Comparison of ENCODE assay signal across 1 cellular context in the genomic region with DNA sequence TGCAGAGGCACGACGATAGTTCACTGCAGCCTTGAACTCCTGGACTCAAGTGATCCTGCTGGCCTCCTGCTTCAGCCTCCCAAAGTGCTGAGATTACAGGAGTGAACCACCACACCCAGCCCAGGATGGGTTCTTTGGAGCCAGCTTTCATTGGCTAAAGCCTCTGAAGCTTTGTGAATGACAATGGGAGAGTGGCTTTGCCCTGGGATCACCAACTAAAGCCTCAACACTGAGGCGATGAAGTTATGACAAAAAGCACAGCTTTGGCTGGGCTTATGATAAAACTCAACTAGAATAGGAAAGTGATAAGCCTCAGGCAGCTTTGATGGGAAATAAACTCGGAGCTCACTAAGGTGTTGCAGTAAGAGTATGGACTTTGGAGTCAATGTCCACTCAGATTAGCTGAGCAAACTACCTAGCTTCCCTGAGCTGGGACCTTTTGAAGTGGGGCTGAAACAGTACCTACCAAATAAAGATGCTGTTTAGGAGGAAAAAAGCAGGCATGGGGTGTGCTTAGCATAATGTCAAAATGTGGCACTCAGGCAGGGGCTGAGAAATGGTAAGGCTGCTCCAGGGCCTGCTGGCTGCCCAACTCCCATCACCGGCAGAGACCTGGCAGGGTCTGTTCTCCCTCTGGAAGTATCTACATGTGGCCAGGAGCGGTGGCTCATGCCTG.
TF ChIP-seq lines count a peak whose summit lies in the region.

No MANE protein-coding gene starts in this region.

TF ChIP-seq in HepG2, 621 proteins besides CTCF, POLR2A, EP300 and RAD21 (continued from another document and continues in another):
- TF ChIP-seq HMG20A (CRISPR knock-in tag; IDR thresholded peaks at IDR 0.05; ENCODE audit: borderline replicate concordance), result peak; percentile 55; the same call in 1 of the 2 replicates
- TF ChIP-seq ZHX1 (CRISPR knock-in tag; IDR thresholded peaks at IDR 0.05; ENCODE audit: low read depth), result no peak
- TF ChIP-seq, protein P1, sequence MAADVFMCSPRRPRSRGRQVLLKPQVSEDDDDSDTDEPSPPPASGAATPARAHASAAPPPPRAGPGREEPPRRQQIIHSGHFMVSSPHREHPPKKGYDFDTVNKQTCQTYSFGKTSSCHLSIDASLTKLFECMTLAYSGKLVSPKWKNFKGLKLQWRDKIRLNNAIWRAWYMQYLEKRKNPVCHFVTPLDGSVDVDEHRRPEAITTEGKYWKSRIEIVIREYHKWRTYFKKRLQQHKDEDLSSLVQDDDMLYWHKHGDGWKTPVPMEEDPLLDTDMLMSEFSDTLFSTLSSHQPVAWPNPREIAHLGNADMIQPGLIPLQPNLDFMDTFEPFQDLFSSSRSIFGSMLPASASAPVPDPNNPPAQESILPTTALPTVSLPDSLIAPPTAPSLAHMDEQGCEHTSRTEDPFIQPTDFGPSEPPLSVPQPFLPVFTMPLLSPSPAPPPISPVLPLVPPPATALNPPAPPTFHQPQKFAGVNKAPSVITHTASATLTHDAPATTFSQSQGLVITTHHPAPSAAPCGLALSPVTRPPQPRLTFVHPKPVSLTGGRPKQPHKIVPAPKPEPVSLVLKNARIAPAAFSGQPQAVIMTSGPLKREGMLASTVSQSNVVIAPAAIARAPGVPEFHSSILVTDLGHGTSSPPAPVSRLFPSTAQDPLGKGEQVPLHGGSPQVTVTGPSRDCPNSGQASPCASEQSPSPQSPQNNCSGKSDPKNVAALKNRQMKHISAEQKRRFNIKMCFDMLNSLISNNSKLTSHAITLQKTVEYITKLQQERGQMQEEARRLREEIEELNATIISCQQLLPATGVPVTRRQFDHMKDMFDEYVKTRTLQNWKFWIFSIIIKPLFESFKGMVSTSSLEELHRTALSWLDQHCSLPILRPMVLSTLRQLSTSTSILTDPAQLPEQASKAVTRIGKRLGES (CRISPR knock-in tag; IDR thresholded peaks at IDR 0.05; ENCODE audit: borderline replicate concordance), result no peak
- TF ChIP-seq, protein P2, sequence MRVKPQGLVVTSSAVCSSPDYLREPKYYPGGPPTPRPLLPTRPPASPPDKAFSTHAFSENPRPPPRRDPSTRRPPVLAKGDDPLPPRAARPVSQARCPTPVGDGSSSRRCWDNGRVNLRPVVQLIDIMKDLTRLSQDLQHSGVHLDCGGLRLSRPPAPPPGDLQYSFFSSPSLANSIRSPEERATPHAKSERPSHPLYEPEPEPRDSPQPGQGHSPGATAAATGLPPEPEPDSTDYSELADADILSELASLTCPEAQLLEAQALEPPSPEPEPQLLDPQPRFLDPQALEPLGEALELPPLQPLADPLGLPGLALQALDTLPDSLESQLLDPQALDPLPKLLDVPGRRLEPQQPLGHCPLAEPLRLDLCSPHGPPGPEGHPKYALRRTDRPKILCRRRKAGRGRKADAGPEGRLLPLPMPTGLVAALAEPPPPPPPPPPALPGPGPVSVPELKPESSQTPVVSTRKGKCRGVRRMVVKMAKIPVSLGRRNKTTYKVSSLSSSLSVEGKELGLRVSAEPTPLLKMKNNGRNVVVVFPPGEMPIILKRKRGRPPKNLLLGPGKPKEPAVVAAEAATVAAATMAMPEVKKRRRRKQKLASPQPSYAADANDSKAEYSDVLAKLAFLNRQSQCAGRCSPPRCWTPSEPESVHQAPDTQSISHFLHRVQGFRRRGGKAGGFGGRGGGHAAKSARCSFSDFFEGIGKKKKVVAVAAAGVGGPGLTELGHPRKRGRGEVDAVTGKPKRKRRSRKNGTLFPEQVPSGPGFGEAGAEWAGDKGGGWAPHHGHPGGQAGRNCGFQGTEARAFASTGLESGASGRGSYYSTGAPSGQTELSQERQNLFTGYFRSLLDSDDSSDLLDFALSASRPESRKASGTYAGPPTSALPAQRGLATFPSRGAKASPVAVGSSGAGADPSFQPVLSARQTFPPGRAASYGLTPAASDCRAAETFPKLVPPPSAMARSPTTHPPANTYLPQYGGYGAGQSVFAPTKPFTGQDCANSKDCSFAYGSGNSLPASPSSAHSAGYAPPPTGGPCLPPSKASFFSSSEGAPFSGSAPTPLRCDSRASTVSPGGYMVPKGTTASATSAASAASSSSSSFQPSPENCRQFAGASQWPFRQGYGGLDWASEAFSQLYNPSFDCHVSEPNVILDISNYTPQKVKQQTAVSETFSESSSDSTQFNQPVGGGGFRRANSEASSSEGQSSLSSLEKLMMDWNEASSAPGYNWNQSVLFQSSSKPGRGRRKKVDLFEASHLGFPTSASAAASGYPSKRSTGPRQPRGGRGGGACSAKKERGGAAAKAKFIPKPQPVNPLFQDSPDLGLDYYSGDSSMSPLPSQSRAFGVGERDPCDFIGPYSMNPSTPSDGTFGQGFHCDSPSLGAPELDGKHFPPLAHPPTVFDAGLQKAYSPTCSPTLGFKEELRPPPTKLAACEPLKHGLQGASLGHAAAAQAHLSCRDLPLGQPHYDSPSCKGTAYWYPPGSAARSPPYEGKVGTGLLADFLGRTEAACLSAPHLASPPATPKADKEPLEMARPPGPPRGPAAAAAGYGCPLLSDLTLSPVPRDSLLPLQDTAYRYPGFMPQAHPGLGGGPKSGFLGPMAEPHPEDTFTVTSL (CRISPR knock-in tag; IDR thresholded peaks at IDR 0.05; ENCODE audit: borderline replicate concordance), result 0 out of 2 replicates have a peak, but pooled peaks have one; percentile 54
- TF ChIP-seq POLR2AphosphoS5 (IDR thresholded peaks at IDR 0.05; ENCODE audit: low read depth, low read length), result no peak; the same call in 1 of the 2 replicates
- no peak for TF ChIP-seq MXD3 (CRISPR knock-in tag; IDR thresholded peaks at IDR 0.05)
- TF ChIP-seq ZNF101 (CRISPR knock-in tag; IDR thresholded peaks at IDR 0.05; ENCODE audit: borderline replicate concordance, low read depth), result no peak
- no peak for TF ChIP-seq TAF1 (CRISPR knock-in tag; IDR thresholded peaks at IDR 0.05)
- no peak for TF ChIP-seq ZXDC (CRISPR knock-in tag; IDR thresholded peaks at IDR 0.05)
- TF ChIP-seq BRF2 (CRISPR knock-in tag; IDR thresholded peaks at IDR 0.05), result peak; percentile 32; the same call in 1 of the 2 replicates
- TF ChIP-seq ZBTB26 (CRISPR knock-in tag; IDR thresholded peaks at IDR 0.05; ENCODE audit: borderline replicate concordance), result no peak
- no peak for TF ChIP-seq ZNF572 (CRISPR knock-in tag; IDR thresholded peaks at IDR 0.05)
- TF ChIP-seq SATB2 (CRISPR knock-in tag; IDR thresholded peaks at IDR 0.05), result no peak
- no peak; the same call in 1 of the 2 replicates for TF ChIP-seq MEF2D (CRISPR knock-in tag; IDR thresholded peaks at IDR 0.05)
- TF ChIP-seq ELK4 (CRISPR knock-in tag; IDR thresholded peaks at IDR 0.05; ENCODE audit: borderline replicate concordance), result no peak
- no peak for TF ChIP-seq SNRNP70 (IDR thresholded peaks at IDR 0.05; ENCODE audit: low read depth, low read length)
- TF ChIP-seq, protein P3, sequence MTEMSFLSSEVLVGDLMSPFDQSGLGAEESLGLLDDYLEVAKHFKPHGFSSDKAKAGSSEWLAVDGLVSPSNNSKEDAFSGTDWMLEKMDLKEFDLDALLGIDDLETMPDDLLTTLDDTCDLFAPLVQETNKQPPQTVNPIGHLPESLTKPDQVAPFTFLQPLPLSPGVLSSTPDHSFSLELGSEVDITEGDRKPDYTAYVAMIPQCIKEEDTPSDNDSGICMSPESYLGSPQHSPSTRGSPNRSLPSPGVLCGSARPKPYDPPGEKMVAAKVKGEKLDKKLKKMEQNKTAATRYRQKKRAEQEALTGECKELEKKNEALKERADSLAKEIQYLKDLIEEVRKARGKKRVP (CRISPR knock-in tag; IDR thresholded peaks at IDR 0.05), result no peak
- no peak for TF ChIP-seq ZNF354B (CRISPR knock-in tag; IDR thresholded peaks at IDR 0.05)
- no peak for TF ChIP-seq ZNF567 (CRISPR knock-in tag; IDR thresholded peaks at IDR 0.05; ENCODE audit: borderline replicate concordance)
- TF ChIP-seq KAT8 (CRISPR knock-in tag; IDR thresholded peaks at IDR 0.05), result no peak; the same call in 1 of the 2 replicates
- 0 out of 4 replicates have a peak, but pooled peaks of 1 of the 2 experiments have one; percentile 53 for TF ChIP-seq KLF16 (CRISPR knock-in tag; IDR thresholded peaks at IDR 0.05)
- TF ChIP-seq, protein P4, sequence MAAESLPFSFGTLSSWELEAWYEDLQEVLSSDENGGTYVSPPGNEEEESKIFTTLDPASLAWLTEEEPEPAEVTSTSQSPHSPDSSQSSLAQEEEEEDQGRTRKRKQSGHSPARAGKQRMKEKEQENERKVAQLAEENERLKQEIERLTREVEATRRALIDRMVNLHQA (CRISPR knock-in tag; IDR thresholded peaks at IDR 0.05), result no peak
